Comparison of ENCODE assay signal across 21 cellular contexts in genomic region chr9:3893519-3893918, GRCh38.
DNase-seq lines count a peak whose midpoint lies in the region; ATAC-seq and TF ChIP-seq lines count a peak whose summit lies in the region.
"Had no signal": no experiment of that assay in that cellular context is flagged by ENCODE, and none has a peak within 500 bp of the region (broad histone marks: within the 10 kb centered on the region; RNA-seq: fewer than 3 reads in every experiment).

No MANE protein-coding gene starts in this region.

- H3K4me1 ChIP-seq in thyroid gland: peaks cover 22 to 47% of the 10 kb centered on the region in 2 donors
- H3K4me1 ChIP-seq: esophagus muscularis mucosa, gastroesophageal sphincter had no signal

- peak overlapping the region in 2 of 3 donors; percentile 32 to 59 for H3K27ac ChIP-seq in thyroid gland
- H3K27ac ChIP-seq: esophagus muscularis mucosa, gastroesophageal sphincter, thoracic aorta had no signal

- intact Hi-C loops in thyroid gland (cut with DNase I): no loop called here

- TF ChIP-seq POLR2A in thyroid gland (IDR thresholded peaks at IDR 0.05): no peak

- no peak overlapping the region for H3K4me3 ChIP-seq in epithelial cell of proximal tubule (ENCODE audit: low read depth, low read length)
- H3K4me3 ChIP-seq in thyroid gland (replicated peaks in 1 of 3): no peak overlapping the region
- H3K4me3 ChIP-seq: esophagus muscularis mucosa, gastroesophageal sphincter, HAP-1, MG63, thoracic aorta had no signal

- no peak for ATAC-seq in SK-N-SH treated with all-trans-retinoic acid at 6 μM for 48 hours
- ATAC-seq: gastroesophageal sphincter; stimulated activated naive B cell treated with anti-CD40 and anti-IgM and Interleukin-4, amounts not matched to agents 10 μg/mL and 1 μg/mL and 100 μg/mL, for 72 hours had no signal

- peak; percentile 3 for DNase-seq in NCI-H2029 treated with DMSO at 0.1 percent for 48 hours (lab: John Stamatoyannopoulos, UW)
- no peak for DNase-seq in NCI-H2029 (lab: John Stamatoyannopoulos, UW)
- peak; percentile 81 for DNase-seq in NCI-H69 (lab: John Stamatoyannopoulos, UW)
- no peak for DNase-seq in epithelial cell of proximal tubule (ENCODE audit: low read depth)
- DNase-seq in thyroid gland: peak; percentile 33 to 34
- DNase-seq in germinal center (ENCODE audit: low spot score): no peak
- no peak for DNase-seq in NCI-H2171 treated with DMSO at 0.1 percent for 48 hours (lab: John Stamatoyannopoulos, UW)
- DNase-seq: activated CD8-positive, alpha-beta memory T cell treated with anti-CD3 and anti-CD28 coated beads, Interleukin-2, amount 50 U/mL, for 4 hours; activated naive CD8-positive, alpha-beta T cell treated with anti-CD3 and anti-CD28 coated beads, Interleukin-2, amount 10 ng/mL, durations not matched to agents 7 days and 5 days; effector CD8-positive, alpha-beta T cell; kidney; mammary epithelial cell; MG63; NCI-H1436 treated with DMSO at 0.1 percent for 48 hours; NCI-H226; stimulated activated naive B cell treated with anti-CD40 and anti-IgM and Interleukin-4, amounts not matched to agents 10 μg/mL and 1 μg/mL and 100 μg/mL, for 72 hours had no signal

- H3K27me3 ChIP-seq in thyroid gland: no peaks in the 10 kb centered on the region
- H3K27me3 ChIP-seq: esophagus muscularis mucosa, gastroesophageal sphincter, MG63 had no signal

- 23 to 56% methylated on average over 1 of the region's 1 CpG for WGBS in thyroid gland, 2 donors

- H3K9me3 ChIP-seq in thyroid gland: no peaks in the 10 kb centered on the region
- H3K9me3 ChIP-seq: esophagus muscularis mucosa, gastroesophageal sphincter, HAP-1, MG63, thoracic aorta had no signal

- H3K36me3 ChIP-seq in thyroid gland: no peaks in the 10 kb centered on the region
- H3K36me3 ChIP-seq: HAP-1, MG63, thoracic aorta had no signal

- TF ChIP-seq CTCF in epithelial cell of proximal tubule (conservative IDR thresholded peaks at IDR 0.05; ENCODE audit: low read depth, low read length): peak; percentile 24
- TF ChIP-seq CTCF in thyroid gland (IDR thresholded peaks at IDR 0.05): peak in 4 of 6 experiments; percentile 29 to 51 (median 42)

TF ChIP-seq in SK-N-SH treated with all-trans-retinoic acid at 6 μM for 48 hours, 23 proteins besides CTCF, POLR2A, EP300 and RAD21:
- TF ChIP-seq PPARA (CRISPR knock-in tag; IDR thresholded peaks at IDR 0.05; ENCODE audit: borderline replicate concordance) (no peak), CREB5 (CRISPR knock-in tag; IDR thresholded peaks at IDR 0.05; ENCODE audit: low read depth) (no peak), ZFP3 (CRISPR knock-in tag; IDR thresholded peaks at IDR 0.05) (no peak), ISL1 (CRISPR knock-in tag; IDR thresholded peaks at IDR 0.05) (no peak)

Comparison
In these comparisons a context has a peak if more than half of its experiments do, and no peak if none do; other contexts are left out.
1. DNase-seq: peak in NCI-H2029 treated with DMSO at 0.1 percent for 48 hours (single experiment), NCI-H69 (single experiment) and thyroid gland (2 of 2); none in NCI-H2029 (single experiment), epithelial cell of proximal tubule (single experiment), germinal center (single experiment) and NCI-H2171 treated with DMSO at 0.1 percent for 48 hours (single experiment).